26 cellular contexts compared by ENCODE assay signal in the genomic region with DNA sequence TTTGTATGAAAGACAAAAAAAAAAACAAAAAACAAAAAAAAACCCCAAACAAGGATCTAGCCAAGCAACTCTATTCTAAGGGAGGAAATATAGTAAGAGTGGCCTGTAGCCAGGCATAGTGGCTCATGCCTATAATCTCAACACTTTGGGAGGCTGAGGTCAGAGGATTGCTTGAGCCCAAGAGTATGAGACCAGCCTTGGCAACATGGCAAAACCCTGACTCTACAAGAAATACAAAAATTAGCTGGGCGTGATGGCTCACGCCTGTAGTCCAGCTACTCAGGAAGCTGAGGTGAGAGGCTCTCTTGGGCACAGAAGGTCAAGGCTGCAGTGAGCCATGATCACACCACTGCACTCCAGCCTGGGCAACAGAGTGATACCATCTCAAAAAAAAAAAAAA.
"Had no signal": no experiment of that assay in that cellular context is flagged by ENCODE, and none has a peak within 500 bp of the region (broad histone marks: within the 10 kb centered on the region; RNA-seq: fewer than 3 reads in every experiment).

No MANE protein-coding gene starts in this region.

- H3K36me3 Mint-ChIP-seq: immature natural killer cell; naive thymus-derived CD8-positive, alpha-beta T cell had no signal

- ATAC-seq: effector memory CD8-positive, alpha-beta T cell; gastrocnemius medialis; lower lobe of right lung; mucosa of descending colon; naive thymus-derived CD8-positive, alpha-beta T cell; pancreas; psoas muscle; right lobe of liver; upper lobe of right lung had no signal

- H3K27me3 Mint-ChIP-seq: dendritic cell treated with granulocyte-macrophage colony-stimulating factor and Interleukin-4, amounts not matched to agents 40 ng/mL and 50 ng/mL, for 4 days; effector memory CD8-positive, alpha-beta T cell; naive thymus-derived CD8-positive, alpha-beta T cell had no signal

- H3K36me3 ChIP-seq: esophagus squamous epithelium, gastrocnemius medialis, left ventricle myocardium inferior, lower lobe of right lung, pancreas, right lobe of liver, spleen, suprapubic skin, tibial artery, upper lobe of right lung, vagina had no signal

- H3K27ac Mint-ChIP-seq: dendritic cell treated with granulocyte-macrophage colony-stimulating factor and Interleukin-4, amounts not matched to agents 40 ng/mL and 50 ng/mL, for 4 days; effector memory CD8-positive, alpha-beta T cell; immature natural killer cell; naive thymus-derived CD8-positive, alpha-beta T cell had no signal

- H3K4me1 ChIP-seq: lower lobe of right lung, pancreas, right lobe of liver, spleen, suprapubic skin, tibial artery, upper lobe of right lung, vagina had no signal

- H3K4me3 ChIP-seq: esophagus squamous epithelium, gastrocnemius medialis, left ventricle myocardium inferior, lower lobe of right lung, mucosa of descending colon, pancreas, psoas muscle, right lobe of liver, spleen, suprapubic skin, tibial artery, upper lobe of right lung, vagina had no signal

- H3K27ac ChIP-seq: esophagus squamous epithelium, gastrocnemius medialis, lower lobe of right lung, pancreas, psoas muscle, right lobe of liver, spleen, tibial artery, upper lobe of right lung, vagina had no signal

- H3K27me3 ChIP-seq: esophagus squamous epithelium, gastrocnemius medialis, pancreas, right lobe of liver, spleen, suprapubic skin, tibial artery, upper lobe of right lung, vagina had no signal

- H3K4me3 Mint-ChIP-seq: dendritic cell treated with granulocyte-macrophage colony-stimulating factor and Interleukin-4, amounts not matched to agents 40 ng/mL and 50 ng/mL, for 4 days; effector memory CD8-positive, alpha-beta T cell; immature natural killer cell; naive thymus-derived CD8-positive, alpha-beta T cell; neural crest cell had no signal

- DNase-seq: cerebellar nuclear complex; effector memory CD8-positive, alpha-beta T cell; esophagus squamous epithelium; gastrocnemius medialis; immature natural killer cell; left cardiac atrium; left ventricle myocardium inferior; lower lobe of right lung; mesendoderm; mucosa of descending colon; naive thymus-derived CD8-positive, alpha-beta T cell; pancreas; psoas muscle; retina; right lobe of liver; spleen; stimulated activated CD4-positive, alpha-beta T cell treated with anti-CD3 and anti-CD28 coated beads, Interleukin-15, amount 100 ng/mL, for 24 hours; stimulated activated CD4-positive, alpha-beta T cell treated with anti-CD3 and anti-CD28 coated beads, Interleukin-1b, Interleukin-23, amount 100 ng/mL, for 48 hours; stimulated activated CD4-positive, alpha-beta T cell treated with anti-CD3 and anti-CD28 coated beads, Interleukin-4, amount 100 ng/mL, for 24 hours; stimulated activated naive CD4-positive, alpha-beta T cell; tibial artery; upper lobe of right lung had no signal

- H3K9me3 Mint-ChIP-seq: dendritic cell treated with granulocyte-macrophage colony-stimulating factor and Interleukin-4, amounts not matched to agents 40 ng/mL and 50 ng/mL, for 4 days; effector memory CD8-positive, alpha-beta T cell; immature natural killer cell; naive thymus-derived CD8-positive, alpha-beta T cell; neural crest cell had no signal

- H3K9me3 ChIP-seq: esophagus squamous epithelium, gastrocnemius medialis, left ventricle myocardium inferior, lower lobe of right lung, mucosa of descending colon, pancreas, psoas muscle, right lobe of liver, spleen, suprapubic skin, tibial artery, upper lobe of right lung, vagina had no signal

- H3K4me1 Mint-ChIP-seq: immature natural killer cell; naive thymus-derived CD8-positive, alpha-beta T cell had no signal
